ENCODE assay signal across 8 cellular contexts in the genomic region with DNA sequence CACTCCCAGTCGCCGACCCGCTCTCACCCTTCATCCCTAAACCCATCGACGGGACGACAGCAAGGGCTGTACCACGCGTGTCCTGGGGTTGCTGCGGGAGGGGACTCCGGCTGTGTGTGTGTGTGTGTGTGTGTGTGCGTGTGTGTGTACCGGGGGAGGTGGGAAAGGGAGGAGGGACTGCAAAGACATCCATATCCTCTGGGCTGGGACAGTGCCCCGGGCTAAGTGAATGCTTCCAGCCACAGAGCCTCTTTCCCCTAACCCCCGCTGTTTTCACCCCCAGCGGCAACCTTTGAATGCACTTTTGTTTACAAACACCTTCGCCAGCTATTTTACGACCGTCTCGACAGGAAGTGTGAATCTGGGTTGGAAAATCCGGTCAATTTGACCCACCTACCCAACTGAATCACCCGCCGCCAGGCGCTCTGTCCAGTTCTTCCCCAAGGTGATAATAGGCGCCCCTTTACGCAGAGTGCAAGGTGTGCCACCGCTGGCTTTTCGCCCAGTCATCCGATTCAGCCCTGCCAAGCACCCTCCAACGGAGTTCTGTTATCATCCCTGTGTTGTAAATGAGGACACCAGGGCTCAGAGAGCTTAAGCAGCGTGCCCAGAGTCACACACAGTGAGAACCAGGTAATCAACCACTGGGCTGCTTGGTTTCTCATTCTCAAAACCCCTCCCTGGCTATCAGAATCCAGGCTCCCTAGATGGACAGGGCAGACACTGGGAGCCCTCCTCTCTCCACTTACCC. TPM values are rescaled to one million over a fixed set of nuclear protein-coding genes. Genes with fewer than 3 reads are reported as not detected.
DNase-seq lines count a peak whose midpoint lies in the region; ATAC-seq and TF ChIP-seq lines count a peak whose summit lies in the region.

No MANE protein-coding gene starts in this region.

- no peak overlapping the region for H3K27ac Mint-ChIP-seq in activated B cell treated with CpG ODN at 0.5 μM for 24 hours

- POLR2A ChIA-PET in BJ (lab: Charles Lee), result interaction anchor here (0.6 to 1.7 kb wide), 9 partner anchors 11 to 102 kb away, joined by 3 to 21 read pairs (median 4); no protein-coding TSS in a partner anchor
- POLR2A ChIA-PET in activated B cell treated with CpG ODN at 0.5 μM for 24 hours (lab: Charles Lee), result no interaction called here

- CTCF ChIA-PET in BJ (lab: Yijun Ruan, JAX) (interaction anchor here (0.7 to 11.6 kb wide), 15 partner anchors 11 to 114 kb away, joined by 3 to 84 read pairs (median 4); no protein-coding TSS in a partner anchor), activated B cell treated with CpG ODN at 0.5 μM for 24 hours (lab: Charles Lee) (no interaction called here)

- WGBS in heart right ventricle, 2 donors, result 13% methylated on average over 28 to 30 of the region's 30 CpGs
- 14 to 16% (median 15%) methylated on average over 21 to 30 of the region's 30 CpGs for WGBS in psoas muscle, 3 donors

- peaks cover 11% of the 10 kb centered on the region for H3K4me1 Mint-ChIP-seq in activated B cell treated with CpG ODN at 0.5 μM for 24 hours

- TF ChIP-seq CTCF in BJ (IDR thresholded peaks at IDR 0.05; ENCODE audit: insufficient read depth, low read depth, low read length) (no peak), activated B cell treated with CpG ODN at 0.5 μM for 24 hours (IDR thresholded peaks at IDR 0.05) (no peak), heart right ventricle (IDR thresholded peaks at IDR 0.05) (no peak), psoas muscle (IDR thresholded peaks at IDR 0.05) (no peak)

- H3K9me3 Mint-ChIP-seq in activated B cell treated with CpG ODN at 0.5 μM for 24 hours, result peaks cover 2% of the 10 kb centered on the region

- peak overlapping the region; percentile 65 for H3K4me3 Mint-ChIP-seq in activated B cell treated with CpG ODN at 0.5 μM for 24 hours

- H3K27me3 Mint-ChIP-seq in activated B cell treated with CpG ODN at 0.5 μM for 24 hours, result peaks cover 51% of the 10 kb centered on the region

- H3K4me1 ChIP-seq in heart right ventricle, result peaks cover 17 to 63% (median 48%) of the 10 kb centered on the region in 9 donors
- peaks cover 42% of the 10 kb centered on the region for H3K4me1 ChIP-seq in psoas muscle

- H3K27me3 ChIP-seq in BJ (ENCODE audit: control insufficient read depth, insufficient read depth, low read length) (no peaks in the 10 kb centered on the region), heart right ventricle (peaks cover 0 to 24% (median 0%) of the 10 kb centered on the region in 7 donors), psoas muscle (ENCODE audit: insufficient read depth in 3 of 3, low read length in 2 of 3) (no peaks in the 10 kb centered on the region)

- DNase-seq in BJ (ENCODE audit: low read depth) (no peak), HT1080 (ENCODE audit: low read depth) (peak; percentile 87), activated B cell treated with CpG ODN at 0.5 μM for 24 hours (no peak), heart right ventricle (peak; percentile 64 to 74), psoas muscle (peak; percentile 70 to 79), D341Med (ENCODE audit: low spot score) (no peak)

- H3K36me3 ChIP-seq in BJ (ENCODE audit: control insufficient read depth, insufficient read depth, low read length) (peaks cover 20% of the 10 kb centered on the region), heart right ventricle (peaks cover 0 to 21% (median 13%) of the 10 kb centered on the region in 9 donors), psoas muscle (ENCODE audit: insufficient read depth in 1 of 2, low read depth in 1 of 2) (peaks cover 0 to 18% of the 10 kb centered on the region in 2 donors)

- H3K36me3 Mint-ChIP-seq in activated B cell treated with CpG ODN at 0.5 μM for 24 hours (ENCODE audit: low read depth), result no peaks in the 10 kb centered on the region

- peak overlapping the region; percentile 47 for H3K4me3 ChIP-seq in BJ (ENCODE audit: low read depth, low read length)
- peak overlapping the region; percentile 57 to 94 (median 82) for H3K4me3 ChIP-seq in heart right ventricle
- H3K4me3 ChIP-seq in psoas muscle, result peak overlapping the region; percentile 86

- ATAC-seq in activated B cell treated with CpG ODN at 0.5 μM for 24 hours (ENCODE audit: low read depth) (no peak), heart right ventricle (peak; percentile 14 to 48 (median 33)), psoas muscle (peak; percentile 31 to 49 (median 40)), HG02840 (IDR thresholded peaks at IDR 0.05; ENCODE audit: low FRiP score, unreplicated experiment) (no peak), HG03565 (IDR thresholded peaks at IDR 0.05; ENCODE audit: unreplicated experiment) (no peak)

- intact Hi-C loops in activated B cell treated with CpG ODN at 0.5 μM for 24 hours (cut with micrococcal nuclease), result loop anchor here (5.0 kb wide), 1 partner anchor 163 kb away; no protein-coding TSS in a partner anchor
- intact Hi-C loops in heart right ventricle (cut with DNase I), result loop anchor here in 9 of 10 donors (2.0 to 10.0 kb wide), 10 partner anchors 62 to 800 kb away; a partner anchor contains a TSS
- intact Hi-C loops in psoas muscle (cut with DNase I), result loop anchor here (5.0 kb wide), 3 partner anchors 97 to 163 kb away; no protein-coding TSS in a partner anchor

- peaks cover 0 to 1% (median 0%) of the 10 kb centered on the region in 11 donors for H3K9me3 ChIP-seq in heart right ventricle
- H3K9me3 ChIP-seq in psoas muscle, result no peaks in the 10 kb centered on the region

- peak overlapping the region; percentile 95 to 100 (median 100) for H3K27ac ChIP-seq in heart right ventricle
- H3K27ac ChIP-seq in psoas muscle, result peak overlapping the region; percentile 93

RNA-seq across cellular contexts. Expression of a gene that starts 0.7 kb away (rescaled TPM):
- polyA plus RNA-seq in BJ (2011; rRNA removed) (122 and 199 TPM in 2 replicates), heart right ventricle (10 to 100 TPM; 18.7 to 19.8 TPM), psoas muscle (1 to 10 TPM; 4.0 to 6.1 (median 5.1) TPM)
- polyA minus RNA-seq in BJ (2011; rRNA and poly(A)+ RNA removed), result 180 and 200 TPM in 2 replicates
- total RNA-seq in HT1080 (2014; rRNA removed; shearing (Covaris generic)), result 197 and 213 TPM in 2 replicates
- polyA plus RNA-seq in HT1080 (2015; cell fraction: cytosol; rRNA removed), result 165 and 175 TPM in 2 replicates
- 320 and 337 TPM in 2 replicates for polyA plus RNA-seq in HT1080 (2015; cell fraction: nucleus; rRNA removed)
- total RNA-seq in activated B cell treated with CpG ODN at 0.5 μM for 24 hours (not detected in 2 replicates), heart right ventricle (10 to 100 TPM; 27.8 to 96.6 (median 57.8) TPM), psoas muscle (10 to 100 TPM; 16.5 to 36.6 (median 29.6) TPM)

Comparison
In these comparisons a context has a peak if more than half of its experiments do, and no peak if none do; other contexts are left out.
1. DNase-seq: peak in HT1080 (single experiment), heart right ventricle (2 of 2) and psoas muscle (2 of 2); none in BJ (single experiment), activated B cell treated with CpG ODN at 0.5 μM for 24 hours (single experiment) and D341Med (single experiment).
2. ATAC-seq: peak in heart right ventricle (8 of 8) and psoas muscle (4 of 4); none in activated B cell treated with CpG ODN at 0.5 μM for 24 hours (single experiment), HG02840 (single experiment) and HG03565 (single experiment).
3. RNA of a gene that starts 0.7 kb away (total RNA-seq): 197 to 213 TPM in HT1080, 27.8 to 96.6 TPM in heart right ventricle and 16.5 to 36.6 TPM in psoas muscle; not detected in activated B cell treated with CpG ODN at 0.5 μM for 24 hours; every median in the first group is over 10 times any median in the second.
4. Peak in every context shown above with its lines, with median percentiles within 50 percentile points of each other: H3K4me3 ChIP-seq.